Comparison of ENCODE assay signal across 1 cellular context in the genomic region with DNA sequence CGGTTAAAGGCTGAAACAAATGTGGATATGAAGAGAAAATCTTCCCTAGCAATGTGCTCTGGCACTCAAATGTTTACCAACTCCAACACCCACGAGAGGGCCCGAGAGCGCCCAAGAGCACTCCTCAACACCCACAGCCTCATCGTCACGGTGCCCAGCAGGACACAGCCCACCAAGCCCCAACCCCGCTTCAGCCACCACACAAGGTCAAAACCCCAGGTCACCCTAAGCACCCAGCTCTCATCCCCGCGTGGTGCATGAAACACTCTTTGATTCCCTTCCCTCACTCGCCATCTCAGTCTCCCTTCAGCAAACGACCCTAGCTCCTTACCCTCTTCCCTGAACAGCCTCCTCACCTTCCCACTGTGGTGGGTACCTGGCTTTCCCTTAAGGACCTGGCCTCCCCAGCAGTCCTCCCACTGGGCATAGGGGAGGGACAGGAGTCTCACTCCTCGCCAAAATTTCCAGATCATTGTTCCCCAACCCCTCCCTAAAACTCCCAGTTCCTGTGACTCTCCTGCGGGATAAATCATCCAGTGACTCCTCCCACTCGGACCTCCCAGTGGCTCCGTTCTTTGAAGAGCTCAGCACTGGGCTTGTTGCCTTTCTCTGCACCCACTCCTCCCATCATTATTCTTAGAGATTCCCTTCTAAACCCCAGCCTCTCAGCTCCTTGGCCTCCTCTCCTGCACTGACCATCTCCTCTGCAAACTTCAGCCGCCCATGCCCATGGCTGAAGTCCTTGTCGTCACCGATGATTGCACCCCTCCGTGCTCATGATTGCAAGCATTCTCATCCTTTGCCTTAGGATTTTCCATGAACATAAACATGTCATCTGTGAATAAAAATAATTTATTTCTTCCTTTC.
TF ChIP-seq lines count a peak whose summit lies in the region.

No MANE protein-coding gene starts in this region.

TF ChIP-seq in H1, 55 proteins besides CTCF, POLR2A, EP300 and RAD21:
- TF ChIP-seq CHD2 (IDR thresholded peaks at IDR 0.05; ENCODE audit: low read length), result no peak
- TF ChIP-seq SAP30 (IDR thresholded peaks at IDR 0.05; ENCODE audit: insufficient read depth, insufficient replicate concordance, low read length), result no peak
- TF ChIP-seq JUND (IDR thresholded peaks at IDR 0.05; ENCODE audit: low read length), result no peak
- TF ChIP-seq, protein P1, sequence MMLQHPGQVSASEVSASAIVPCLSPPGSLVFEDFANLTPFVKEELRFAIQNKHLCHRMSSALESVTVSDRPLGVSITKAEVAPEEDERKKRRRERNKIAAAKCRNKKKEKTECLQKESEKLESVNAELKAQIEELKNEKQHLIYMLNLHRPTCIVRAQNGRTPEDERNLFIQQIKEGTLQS (IDR thresholded peaks at IDR 0.05; ENCODE audit: insufficient read depth, low read depth, low read length), result no peak
- TF ChIP-seq BACH1 (IDR thresholded peaks at IDR 0.05; ENCODE audit: low read length), result no peak
- TF ChIP-seq ZNF274 (IDR thresholded peaks at IDR 0.05; ENCODE audit: borderline replicate concordance, extremely low read depth, low read length), result no peak
- no peak for TF ChIP-seq SP1 (IDR thresholded peaks at IDR 0.05; ENCODE audit: low read depth, low read length)
- no peak for TF ChIP-seq NANOG (IDR thresholded peaks at IDR 0.05; ENCODE audit: insufficient read depth, low read depth, low read length, poor library complexity, severe bottlenecking)
- no peak for TF ChIP-seq EZH2 (IDR thresholded peaks at IDR 0.05; ENCODE audit: low read depth, low read length, severe bottlenecking)
- no peak for TF ChIP-seq RXRA (IDR thresholded peaks at IDR 0.05; ENCODE audit: insufficient read depth, low read depth, low read length)
- no peak for TF ChIP-seq NRF1 (IDR thresholded peaks at IDR 0.05; ENCODE audit: low read depth, low read length)
